ENCODE assay signal across 22 cellular contexts in genomic region chr18:41326311-41326710, GRCh38.
A peak's percentile ranks its signal among the peaks of the same experiment; 100 is the strongest.
DNase-seq lines count a peak whose midpoint lies in the region; ATAC-seq, FAIRE-seq and TF ChIP-seq lines count a peak whose summit lies in the region.
"Had no signal": no experiment of that assay in that cellular context is flagged by ENCODE, and none has a peak within 500 bp of the region (broad histone marks: within the 10 kb centered on the region; RNA-seq: fewer than 3 reads in every experiment).

No MANE protein-coding gene starts in this region.

- no peak overlapping the region for H3K4me3 ChIP-seq in bronchial epithelial cell (ENCODE audit: low read depth, low read length)
- H3K4me3 ChIP-seq in kidney epithelial cell (ENCODE audit: low read depth, low read length) = no peak overlapping the region
- H3K4me3 ChIP-seq in ascending aorta = no peak overlapping the region
- H3K4me3 ChIP-seq: gastroesophageal sphincter, HAP-1 had no signal

- intact Hi-C loops in ascending aorta (cut with DNase I) = no loop called here

- no peak overlapping the region for H3K27ac ChIP-seq in ascending aorta
- H3K27ac ChIP-seq: gastroesophageal sphincter had no signal

- DNase-seq in DMS79 (lab: John Stamatoyannopoulos, UW) = peak; percentile 31
- peak; percentile 84 for DNase-seq in NCI-H2107 treated with DMSO at 0.1 percent for 48 hours (lab: John Stamatoyannopoulos, UW; ENCODE audit: unreplicated experiment)
- DNase-seq in bronchial epithelial cell (ENCODE audit: low read depth) = peak; percentile 23
- DNase-seq in kidney epithelial cell (ENCODE audit: low read depth) = peak; percentile 77
- DNase-seq in hepatic stellate cell (ENCODE audit: low spot score) = no peak
- no peak for DNase-seq in GM19238 (ENCODE audit: insufficient read length, low spot score)
- no peak for DNase-seq in ascending aorta (ENCODE audit: low spot score in 2 of 2)
- DNase-seq: activated naive CD4-positive, alpha-beta T cell treated with Interleukin-2 at 50 U/mL for 16 hours; activated T-cell treated with anti-CD3 and anti-CD28 coated beads, Interleukin-2, amount 50 U/mL, for 24 hours; CD4-positive, CD25-positive, alpha-beta regulatory T cell; cortex of kidney; DND-41; Karpas-422; NCI-H1092; NCI-H2081; NCI-H524; stimulated activated naive CD4-positive, alpha-beta T cell; T1000 had no signal

- H3K27me3 ChIP-seq in bronchial epithelial cell (ENCODE audit: control insufficient read depth, insufficient read depth, low read length) (no peaks in the 10 kb centered on the region), kidney epithelial cell (ENCODE audit: control insufficient read depth, insufficient read depth, low read length) (no peaks in the 10 kb centered on the region), ascending aorta (no peaks in the 10 kb centered on the region)
- H3K27me3 ChIP-seq: gastroesophageal sphincter had no signal

- H3K36me3 ChIP-seq in bronchial epithelial cell (ENCODE audit: control insufficient read depth, insufficient read depth, low read length) = no peaks in the 10 kb centered on the region
- no peaks in the 10 kb centered on the region for H3K36me3 ChIP-seq in kidney epithelial cell (ENCODE audit: control insufficient read depth, insufficient read depth, low read length)
- H3K36me3 ChIP-seq in ascending aorta = no peaks in the 10 kb centered on the region
- H3K36me3 ChIP-seq: gastroesophageal sphincter, HAP-1 had no signal

- no peaks in the 10 kb centered on the region for H3K4me1 ChIP-seq in ascending aorta
- H3K4me1 ChIP-seq: gastroesophageal sphincter, HAP-1 had no signal

- no peaks in the 10 kb centered on the region for H3K9me3 ChIP-seq in ascending aorta
- H3K9me3 ChIP-seq: gastroesophageal sphincter had no signal

- ATAC-seq in HG03565 (IDR thresholded peaks at IDR 0.05; ENCODE audit: unreplicated experiment) = no peak
- ATAC-seq: gastroesophageal sphincter had no signal

- no peak for FAIRE-seq in bronchial epithelial cell (lab: Jason Lieb, UNC)
- FAIRE-seq: HTR-8/SVneo had no signal

- TF ChIP-seq CTCF in bronchial epithelial cell (IDR thresholded peaks at IDR 0.05; ENCODE audit: insufficient read depth, low read length, severe bottlenecking) (no peak), kidney epithelial cell (IDR thresholded peaks at IDR 0.05; ENCODE audit: insufficient read depth, low read length, poor library complexity, severe bottlenecking) (no peak), ascending aorta (IDR thresholded peaks at IDR 0.05) (no peak)

Comparison
In these comparisons a context has a peak if more than half of its experiments do, and no peak if none do; other contexts are left out.
1. DNase-seq: peak in DMS79 (single experiment), NCI-H2107 treated with DMSO at 0.1 percent for 48 hours (single experiment), bronchial epithelial cell (single experiment) and kidney epithelial cell (single experiment); none in hepatic stellate cell (single experiment), GM19238 (single experiment) and ascending aorta (0 of 2).